Comparison of ENCODE assay signal across 17 cellular contexts in genomic region chr16:15703029-15703736, GRCh38. TPM values are rescaled to one million over a fixed set of nuclear protein-coding genes. Genes with fewer than 3 reads are reported as not detected.
DNase-seq lines count a peak whose midpoint lies in the region; ATAC-seq and TF ChIP-seq lines count a peak whose summit lies in the region.
"Had no signal": no experiment of that assay in that cellular context is flagged by ENCODE, and none has a peak within 500 bp of the region (broad histone marks: within the 10 kb centered on the region; RNA-seq: fewer than 3 reads in every experiment).

No MANE protein-coding gene starts in this region.

- no peaks in the 10 kb centered on the region for H3K9me3 Mint-ChIP-seq in activated naive CD4-positive, alpha-beta T cell treated with anti-CD3 and anti-CD28 coated beads, Interleukin-2, amount 10 ng/mL, durations not matched to agents 7 days and 5 days
- no peaks in the 10 kb centered on the region for H3K9me3 Mint-ChIP-seq in activated naive CD4-positive, alpha-beta T cell treated with anti-CD3 and anti-CD28 coated beads, Interleukin-2, amount 50 U/mL, for 72 hours
- H3K9me3 Mint-ChIP-seq in immature natural killer cell = no peaks in the 10 kb centered on the region
- H3K9me3 Mint-ChIP-seq: activated T-helper 2 cell treated with anti-CD3 and anti-CD28 coated beads, Interferon-gamma antibody, Interleukin-2, Interleukin-4, amounts not matched to agents 10 μg/mL and 5 μg/mL and 100 μg/mL, durations not matched to agents 14 hours and 24 hours and 36 hours; type B pancreatic cell had no signal

- no peak for ATAC-seq in activated naive CD4-positive, alpha-beta T cell treated with anti-CD3 and anti-CD28 coated beads, Interleukin-2, amount 50 U/mL, for 72 hours
- ATAC-seq in thoracic aorta (ENCODE audit: insufficient number of reproducible peaks, low FRiP score, low read depth) = no peak
- no peak for ATAC-seq in upper lobe of right lung
- no peak for ATAC-seq in HG03175 (IDR thresholded peaks at IDR 0.05; ENCODE audit: unreplicated experiment)
- ATAC-seq: heart left ventricle, left cardiac atrium had no signal

- peak overlapping the region; percentile 42 to 45 for H3K27ac ChIP-seq in thoracic aorta
- no peak overlapping the region for H3K27ac ChIP-seq in upper lobe of right lung
- H3K27ac ChIP-seq: SK-N-MC, WERI-Rb-1 had no signal

- H3K27ac Mint-ChIP-seq in activated naive CD4-positive, alpha-beta T cell treated with anti-CD3 and anti-CD28 coated beads, Interleukin-2, amount 10 ng/mL, durations not matched to agents 7 days and 5 days = peak overlapping the region; percentile 81
- peak overlapping the region; percentile 69 to 74 for H3K27ac Mint-ChIP-seq in activated naive CD4-positive, alpha-beta T cell treated with anti-CD3 and anti-CD28 coated beads, Interleukin-2, amount 50 U/mL, for 72 hours
- peak overlapping the region; percentile 18 to 66 (median 38) for H3K27ac Mint-ChIP-seq in immature natural killer cell
- H3K27ac Mint-ChIP-seq: activated T-helper 2 cell treated with anti-CD3 and anti-CD28 coated beads, Interferon-gamma antibody, Interleukin-2, Interleukin-4, amounts not matched to agents 10 μg/mL and 5 μg/mL and 100 μg/mL, durations not matched to agents 14 hours and 24 hours and 36 hours; type B pancreatic cell had no signal

- intact Hi-C loops in upper lobe of right lung (cut with DNase I) = no loop called here

- DNase-seq in activated naive CD4-positive, alpha-beta T cell treated with anti-CD3 and anti-CD28 coated beads, Interleukin-2, amount 10 ng/mL, durations not matched to agents 7 days and 5 days = no peak
- no peak for DNase-seq in activated naive CD4-positive, alpha-beta T cell (lab: John Stamatoyannopoulos, UW)
- no peak for DNase-seq in activated naive CD4-positive, alpha-beta T cell treated with anti-CD3 and anti-CD28 coated beads, Interleukin-2, amount 50 U/mL, for 72 hours (ENCODE audit: low spot score in 2 of 2)
- DNase-seq in immature natural killer cell (no peak), thoracic aorta (ENCODE audit: low spot score) (no peak), OCI-M1 (lab: John Stamatoyannopoulos, UW) (no peak), upper lobe of right lung (no peak)
- DNase-seq: DND-41, heart left ventricle, left cardiac atrium, NCI-H2171, WERI-Rb-1 had no signal

- no peak overlapping the region for H3K4me3 ChIP-seq in thoracic aorta
- no peak overlapping the region for H3K4me3 ChIP-seq in upper lobe of right lung
- H3K4me3 ChIP-seq: heart left ventricle, SK-N-MC, smooth muscle cell had no signal

- TF ChIP-seq CTCF in thoracic aorta (IDR thresholded peaks at IDR 0.05) (no peak), upper lobe of right lung (IDR thresholded peaks at IDR 0.05) (no peak)

- H3K27me3 ChIP-seq in thoracic aorta (replicated peaks; ENCODE audit: insufficient read depth) (no peaks in the 10 kb centered on the region), upper lobe of right lung (no peaks in the 10 kb centered on the region)
- H3K27me3 ChIP-seq: heart left ventricle had no signal

- peaks cover 68% of the 10 kb centered on the region for H3K36me3 ChIP-seq in thoracic aorta
- H3K36me3 ChIP-seq in upper lobe of right lung = peaks cover 42% of the 10 kb centered on the region

- CTCF ChIA-PET in activated naive CD4-positive, alpha-beta T cell treated with anti-CD3 and anti-CD28 coated beads, Interleukin-2, amount 10 ng/mL, durations not matched to agents 7 days and 5 days (lab: Charles Lee) = interaction anchor here (1.0 to 3.4 kb wide), 5 partner anchors 11 to 276 kb away, joined by 3 to 11 read pairs (median 4); no protein-coding TSS in a partner anchor

- H3K27me3 Mint-ChIP-seq in activated naive CD4-positive, alpha-beta T cell treated with anti-CD3 and anti-CD28 coated beads, Interleukin-2, amount 10 ng/mL, durations not matched to agents 7 days and 5 days = no peaks in the 10 kb centered on the region
- H3K27me3 Mint-ChIP-seq in immature natural killer cell (ENCODE audit: low read depth in 3 of 3) = no peaks in the 10 kb centered on the region
- H3K27me3 Mint-ChIP-seq: type B pancreatic cell had no signal

- peaks cover 42% of the 10 kb centered on the region for H3K36me3 Mint-ChIP-seq in activated naive CD4-positive, alpha-beta T cell treated with anti-CD3 and anti-CD28 coated beads, Interleukin-2, amount 10 ng/mL, durations not matched to agents 7 days and 5 days
- no peaks in the 10 kb centered on the region for H3K36me3 Mint-ChIP-seq in activated naive CD4-positive, alpha-beta T cell treated with anti-CD3 and anti-CD28 coated beads, Interleukin-2, amount 50 U/mL, for 72 hours
- peaks cover 4 to 20% (median 5%) of the 10 kb centered on the region in 3 donors for H3K36me3 Mint-ChIP-seq in immature natural killer cell

- no peak overlapping the region for H3K4me3 Mint-ChIP-seq in activated naive CD4-positive, alpha-beta T cell treated with anti-CD3 and anti-CD28 coated beads, Interleukin-2, amount 10 ng/mL, durations not matched to agents 7 days and 5 days
- no peak overlapping the region for H3K4me3 Mint-ChIP-seq in immature natural killer cell
- H3K4me3 Mint-ChIP-seq: type B pancreatic cell had no signal

- H3K4me1 ChIP-seq in thoracic aorta (ENCODE audit: control insufficient read depth in 1 of 2, low read depth in 2 of 2) = peaks cover 0 to 8% of the 10 kb centered on the region in 2 donors
- no peaks in the 10 kb centered on the region for H3K4me1 ChIP-seq in upper lobe of right lung

- H3K9me3 ChIP-seq in thoracic aorta (no peaks in the 10 kb centered on the region), upper lobe of right lung (no peaks in the 10 kb centered on the region)
- H3K9me3 ChIP-seq: heart left ventricle had no signal

- peaks cover 15% of the 10 kb centered on the region for H3K4me1 Mint-ChIP-seq in activated naive CD4-positive, alpha-beta T cell treated with anti-CD3 and anti-CD28 coated beads, Interleukin-2, amount 10 ng/mL, durations not matched to agents 7 days and 5 days
- peaks cover 13 to 23% of the 10 kb centered on the region in 2 donors for H3K4me1 Mint-ChIP-seq in immature natural killer cell

RNA-seq across cellular contexts. Expression of gene NDE1, which starts 53.1 kb away (rescaled TPM):
- 100 to 1,000 TPM; 114 to 196 TPM for total RNA-seq in activated naive CD4-positive, alpha-beta T cell treated with anti-CD3 and anti-CD28 coated beads, Interleukin-2, amount 50 U/mL, for 72 hours
- 10 to 100 TPM in 2 of 3 donors, 1 to 10 TPM in 1; 3.8 to 55.1 (median 16.8) TPM for polyA plus RNA-seq in immature natural killer cell
- total RNA-seq in thoracic aorta = 10 to 100 TPM; 26.5 to 37.0 TPM
- total RNA-seq in upper lobe of right lung = 28.9 TPM
